15 cellular contexts compared by ENCODE assay signal in the genomic region with DNA sequence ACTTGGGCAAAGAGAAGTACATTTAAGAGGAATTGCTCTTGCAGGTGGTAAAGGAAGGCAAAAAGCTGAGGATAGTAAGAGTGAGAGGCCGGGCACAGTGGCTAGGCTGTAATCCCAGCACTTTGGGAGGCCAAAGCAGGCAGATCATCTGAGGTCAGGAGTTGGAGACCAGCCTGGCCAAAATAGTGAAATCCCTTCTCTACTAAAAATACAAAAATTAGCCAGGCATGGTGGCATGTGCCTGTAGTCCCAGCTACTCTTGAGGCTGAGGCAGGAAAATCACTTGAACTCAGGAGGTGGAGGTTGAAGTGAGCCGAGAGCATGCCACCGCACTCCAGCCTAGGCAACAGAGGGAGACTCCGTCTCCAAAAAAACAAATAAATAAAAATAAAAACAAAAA. TPM values are rescaled to one million over a fixed set of nuclear protein-coding genes. Genes with fewer than 3 reads are reported as not detected.
"Had no signal": no experiment of that assay in that cellular context is flagged by ENCODE, and none has a peak within 500 bp of the region (broad histone marks: within the 10 kb centered on the region; RNA-seq: fewer than 3 reads in every experiment).

No MANE protein-coding gene starts in this region.

RNA-seq across cellular contexts. Expression of gene FOXN1, which starts 16.1 kb away (rescaled TPM):
- total RNA-seq: activated B cell treated with CpG ODN at 0.5 μM for 24 hours; activated CD4-positive, alpha-beta memory T cell treated with anti-CD3 and anti-CD28 coated beads for 36 hours; activated CD4-positive, alpha-beta memory T cell treated with anti-CD3 and anti-CD28 coated beads, Interleukin-2, amount 10 ng/mL, durations not matched to agents 7 days and 5 days; activated CD4-positive, alpha-beta T cell treated with anti-CD3 and anti-CD28 coated beads for 36 hours; activated CD4-positive, alpha-beta T cell treated with anti-CD3 and anti-CD28 coated beads, Interleukin-2, amount 10 ng/mL, durations not matched to agents 24 days and 14 days; activated CD4-positive, alpha-beta T cell treated with anti-CD3 and anti-CD28 coated beads, Interleukin-2, amount 10 ng/mL, durations not matched to agents 7 days and 5 days; activated CD8-positive, alpha-beta memory T cell treated with anti-CD3 and anti-CD28 coated beads for 36 hours; activated CD8-positive, alpha-beta memory T cell treated with anti-CD3 and anti-CD28 coated beads, Interleukin-2, amount 10 ng/mL, durations not matched to agents 7 days and 5 days; activated CD8-positive, alpha-beta T cell treated with anti-CD3 and anti-CD28 coated beads for 36 hours; activated CD8-positive, alpha-beta T cell treated with anti-CD3 and anti-CD28 coated beads, Interleukin-2, amount 10 ng/mL, durations not matched to agents 7 days and 5 days; T-cell; T-helper 1 cell treated with Interleukin-12 subunit alpha and Interleukin-12 subunit beta and Interleukin-4 antibody, amounts not matched to agents 30 ng/mL and 1 ng/mL, for 36 hours; T-helper 17 cell; T-helper 2 cell treated with Interferon-gamma antibody and Interleukin-4, amounts not matched to agents 100 ng/mL and 5 ng/mL, for 36 hours; WTC11 had no signal

RNA-seq across cellular contexts. Expression of gene SLC13A2, which starts 48.8 kb away (rescaled TPM):
- total RNA-seq: activated B cell treated with CpG ODN at 0.5 μM for 24 hours; activated CD4-positive, alpha-beta memory T cell treated with anti-CD3 and anti-CD28 coated beads for 36 hours; activated CD4-positive, alpha-beta memory T cell treated with anti-CD3 and anti-CD28 coated beads, Interleukin-2, amount 10 ng/mL, durations not matched to agents 7 days and 5 days; activated CD4-positive, alpha-beta T cell treated with anti-CD3 and anti-CD28 coated beads for 36 hours; activated CD4-positive, alpha-beta T cell treated with anti-CD3 and anti-CD28 coated beads, Interleukin-2, amount 10 ng/mL, durations not matched to agents 24 days and 14 days; activated CD4-positive, alpha-beta T cell treated with anti-CD3 and anti-CD28 coated beads, Interleukin-2, amount 10 ng/mL, durations not matched to agents 7 days and 5 days; activated CD8-positive, alpha-beta memory T cell treated with anti-CD3 and anti-CD28 coated beads for 36 hours; activated CD8-positive, alpha-beta memory T cell treated with anti-CD3 and anti-CD28 coated beads, Interleukin-2, amount 10 ng/mL, durations not matched to agents 7 days and 5 days; activated CD8-positive, alpha-beta T cell treated with anti-CD3 and anti-CD28 coated beads for 36 hours; activated CD8-positive, alpha-beta T cell treated with anti-CD3 and anti-CD28 coated beads, Interleukin-2, amount 10 ng/mL, durations not matched to agents 7 days and 5 days; T-cell; T-helper 1 cell treated with Interleukin-12 subunit alpha and Interleukin-12 subunit beta and Interleukin-4 antibody, amounts not matched to agents 30 ng/mL and 1 ng/mL, for 36 hours; T-helper 17 cell; T-helper 2 cell treated with Interferon-gamma antibody and Interleukin-4, amounts not matched to agents 100 ng/mL and 5 ng/mL, for 36 hours; WTC11 had no signal
